ENCODE assay signal across 16 cellular contexts in the genomic region with DNA sequence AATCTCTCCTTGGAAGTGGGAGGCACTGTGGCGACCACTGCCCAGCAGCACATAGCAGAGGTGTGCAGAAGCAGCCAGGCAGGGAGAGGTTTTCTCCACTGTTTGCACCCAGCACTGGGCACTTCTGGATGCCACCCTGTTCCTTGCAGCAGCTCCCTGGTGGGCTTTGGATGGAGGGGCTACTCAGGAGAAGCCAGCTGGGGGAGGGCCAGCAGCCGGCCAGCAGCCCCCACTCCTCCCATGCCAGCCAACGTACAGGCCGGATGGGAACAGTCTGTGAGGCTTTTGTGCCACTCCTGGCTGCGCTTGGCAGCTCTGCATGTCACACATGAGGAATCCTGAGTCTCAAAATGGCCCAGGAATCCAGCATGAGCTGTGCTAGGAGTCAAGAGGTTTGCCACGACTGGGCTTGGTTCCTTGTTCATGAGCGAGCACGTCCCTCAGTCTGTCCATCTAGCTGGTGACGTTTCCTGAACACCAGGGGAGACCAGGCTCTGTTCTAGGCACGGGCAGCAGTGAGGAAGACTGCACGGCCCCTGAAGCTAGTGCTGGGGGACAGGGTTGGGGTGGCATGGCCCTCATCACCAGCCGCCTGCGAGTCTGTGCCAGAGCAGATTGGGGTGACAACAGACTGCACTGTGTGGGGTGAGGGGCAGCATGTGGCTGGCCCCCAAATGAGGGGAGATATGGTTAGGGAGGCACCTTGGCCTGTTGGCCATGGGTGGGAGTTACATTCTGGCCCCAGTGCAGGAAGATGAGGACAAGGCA. TPM values are rescaled to one million over a fixed set of nuclear protein-coding genes. Genes with fewer than 3 reads are reported as not detected.
DNase-seq lines count a peak whose midpoint lies in the region; ATAC-seq and TF ChIP-seq lines count a peak whose summit lies in the region.
"Had no signal": no experiment of that assay in that cellular context is flagged by ENCODE, and none has a peak within 500 bp of the region (broad histone marks: within the 10 kb centered on the region; RNA-seq: fewer than 3 reads in every experiment).

No MANE protein-coding gene starts in this region.

- peaks cover 18% of the 10 kb centered on the region for H3K36me3 Mint-ChIP-seq in activated naive CD8-positive, alpha-beta T cell treated with anti-CD3 and anti-CD28 coated beads, Interleukin-2, amount 10 ng/mL, durations not matched to agents 7 days and 5 days
- peaks cover 20% of the 10 kb centered on the region for H3K36me3 Mint-ChIP-seq in activated naive CD8-positive, alpha-beta T cell treated with anti-CD3 and anti-CD28 coated beads, Interleukin-2, amount 50 U/mL, for 24 hours (ENCODE audit: low read depth)

- H3K27ac Mint-ChIP-seq in activated naive CD8-positive, alpha-beta T cell treated with anti-CD3 and anti-CD28 coated beads, Interleukin-2, amount 10 ng/mL, durations not matched to agents 7 days and 5 days, result peak overlapping the region; percentile 5
- no peak overlapping the region for H3K27ac Mint-ChIP-seq in activated naive CD8-positive, alpha-beta T cell treated with anti-CD3 and anti-CD28 coated beads, Interleukin-2, amount 50 U/mL, for 24 hours
- H3K27ac Mint-ChIP-seq: mesothelial cell of epicardium had no signal

- POLR2A ChIA-PET in activated naive CD8-positive, alpha-beta T cell treated with anti-CD3 and anti-CD28 coated beads, Interleukin-2, amount 10 ng/mL, durations not matched to agents 7 days and 5 days (lab: Charles Lee), result no interaction called here

- no peak for ATAC-seq in activated naive CD8-positive, alpha-beta T cell treated with anti-CD3 and anti-CD28 coated beads, Interleukin-2, amount 10 ng/mL, durations not matched to agents 7 days and 5 days (ENCODE audit: low read depth)
- ATAC-seq in activated naive CD8-positive, alpha-beta T cell treated with anti-CD3 and anti-CD28 coated beads, Interleukin-2, amount 50 U/mL, for 24 hours, result no peak
- ATAC-seq in Right ventricle myocardium superior (ENCODE audit: poor library complexity), result peak; percentile 66
- peak in 1 of 2 donors; percentile 15 for ATAC-seq in lower lobe of right lung
- no peak for ATAC-seq in aorta (ENCODE audit: low FRiP score)
- no peak for ATAC-seq in HG02588 (IDR thresholded peaks at IDR 0.05; ENCODE audit: unreplicated experiment)
- ATAC-seq in HG02610 (IDR thresholded peaks at IDR 0.05; ENCODE audit: unreplicated experiment), result no peak

- WGBS in aorta, 2 donors, result 40 to 72% methylated on average over 13 of the region's 13 CpGs

- no peaks in the 10 kb centered on the region for H3K36me3 ChIP-seq in lower lobe of right lung
- H3K36me3 ChIP-seq in aorta (ENCODE audit: control insufficient read depth in 1 of 2, insufficient read depth in 2 of 2, low read length in 1 of 2), result no peaks in the 10 kb centered on the region
- H3K36me3 ChIP-seq: gastroesophageal sphincter, sigmoid colon had no signal

- intact Hi-C loops in Right ventricle myocardium superior (cut with DNase I), result no loop called here
- intact Hi-C loops in lower lobe of right lung (cut with DNase I), result no loop called here
- intact Hi-C loops in aorta (cut with DNase I), result no loop called here

- peak; percentile 12 for DNase-seq in activated naive CD8-positive, alpha-beta T cell treated with anti-CD3 and anti-CD28 coated beads, Interleukin-2, amount 10 ng/mL, durations not matched to agents 7 days and 5 days
- DNase-seq in activated naive CD8-positive, alpha-beta T cell treated with anti-CD3 and anti-CD28 coated beads, Interleukin-2, amount 50 U/mL, for 24 hours, result no peak
- DNase-seq in Right ventricle myocardium superior (no peak), lower lobe of right lung (peak; percentile 50), aorta (peak; percentile 37 to 43), occipital lobe (lab: John Stamatoyannopoulos, UW) (no peak)
- DNase-seq: ACHN, NCI-H1694 treated with DMSO at 0.1 percent for 48 hours, sigmoid colon, T-helper 1 cell had no signal

- H3K4me1 ChIP-seq in lower lobe of right lung (peaks cover 53% of the 10 kb centered on the region), aorta (ENCODE audit: control insufficient read depth in 1 of 2, insufficient read depth in 2 of 2, low read length in 2 of 2) (no peaks in the 10 kb centered on the region)

- H3K4me3 ChIP-seq in lower lobe of right lung, result no peak overlapping the region
- H3K4me3 ChIP-seq in aorta (ENCODE audit: low read length in 2 of 2), result no peak overlapping the region
- H3K4me3 ChIP-seq: gastroesophageal sphincter, sigmoid colon had no signal

- H3K27me3 ChIP-seq in lower lobe of right lung (ENCODE audit: low read depth) (no peaks in the 10 kb centered on the region), aorta (ENCODE audit: control insufficient read depth in 1 of 2, insufficient read depth in 2 of 2, low read length in 1 of 2) (no peaks in the 10 kb centered on the region)
- H3K27me3 ChIP-seq: gastroesophageal sphincter, sigmoid colon had no signal

- TF ChIP-seq CTCF in lower lobe of right lung (IDR thresholded peaks at IDR 0.05), result no peak

- H3K9me3 Mint-ChIP-seq in activated naive CD8-positive, alpha-beta T cell treated with anti-CD3 and anti-CD28 coated beads, Interleukin-2, amount 10 ng/mL, durations not matched to agents 7 days and 5 days, result peaks cover 9% of the 10 kb centered on the region
- peaks cover 13% of the 10 kb centered on the region for H3K9me3 Mint-ChIP-seq in activated naive CD8-positive, alpha-beta T cell treated with anti-CD3 and anti-CD28 coated beads, Interleukin-2, amount 50 U/mL, for 24 hours

- H3K9me3 ChIP-seq in lower lobe of right lung (no peaks in the 10 kb centered on the region), aorta (ENCODE audit: control insufficient read depth, low read length) (no peaks in the 10 kb centered on the region)
- H3K9me3 ChIP-seq: gastroesophageal sphincter, sigmoid colon had no signal

- H3K27ac ChIP-seq in lower lobe of right lung (peak overlapping the region; percentile 48), aorta (ENCODE audit: low read depth in 1 of 2, low read length in 2 of 2) (no peak overlapping the region)
- H3K27ac ChIP-seq: gastroesophageal sphincter, sigmoid colon, VCaP had no signal

- H3K27me3 Mint-ChIP-seq in activated naive CD8-positive, alpha-beta T cell treated with anti-CD3 and anti-CD28 coated beads, Interleukin-2, amount 10 ng/mL, durations not matched to agents 7 days and 5 days, result no peaks in the 10 kb centered on the region
- no peaks in the 10 kb centered on the region for H3K27me3 Mint-ChIP-seq in activated naive CD8-positive, alpha-beta T cell treated with anti-CD3 and anti-CD28 coated beads, Interleukin-2, amount 50 U/mL, for 24 hours

- H3K4me3 Mint-ChIP-seq in activated naive CD8-positive, alpha-beta T cell treated with anti-CD3 and anti-CD28 coated beads, Interleukin-2, amount 10 ng/mL, durations not matched to agents 7 days and 5 days, result no peak overlapping the region
- H3K4me3 Mint-ChIP-seq in activated naive CD8-positive, alpha-beta T cell treated with anti-CD3 and anti-CD28 coated beads, Interleukin-2, amount 50 U/mL, for 24 hours, result no peak overlapping the region
- H3K4me3 Mint-ChIP-seq: mesothelial cell of epicardium, neural crest cell had no signal

- H3K4me1 Mint-ChIP-seq in activated naive CD8-positive, alpha-beta T cell treated with anti-CD3 and anti-CD28 coated beads, Interleukin-2, amount 10 ng/mL, durations not matched to agents 7 days and 5 days, result peaks cover 10% of the 10 kb centered on the region
- H3K4me1 Mint-ChIP-seq in activated naive CD8-positive, alpha-beta T cell treated with anti-CD3 and anti-CD28 coated beads, Interleukin-2, amount 50 U/mL, for 24 hours, result peaks cover 21% of the 10 kb centered on the region

RNA-seq across cellular contexts. Expression of gene PHF2, which starts 10.1 kb away (rescaled TPM):
- 10 to 100 TPM; 27.9 to 29.5 TPM for total RNA-seq in activated naive CD8-positive, alpha-beta T cell treated with anti-CD3 and anti-CD28 coated beads, Interleukin-2, amount 10 ng/mL, durations not matched to agents 7 days and 5 days
- total RNA-seq in Right ventricle myocardium superior, result 25.4 TPM
- total RNA-seq in lower lobe of right lung, result 39.1 TPM
- total RNA-seq in aorta, result 10 to 100 TPM; 29.2 to 32.4 TPM
- 10 to 100 TPM; 10.3 to 26.7 TPM for polyA plus RNA-seq in aorta
- total RNA-seq in occipital lobe, result 33.4 TPM

Comparison
In these comparisons a context has a peak if more than half of its experiments do, and no peak if none do; other contexts are left out.
1. DNase-seq: peak in activated naive CD8-positive, alpha-beta T cell treated with anti-CD3 and anti-CD28 coated beads, Interleukin-2, amount 10 ng/mL, durations not matched to agents 7 days and 5 days (single experiment), lower lobe of right lung (single experiment) and aorta (2 of 2); none in activated naive CD8-positive, alpha-beta T cell treated with anti-CD3 and anti-CD28 coated beads, Interleukin-2, amount 50 U/mL, for 24 hours (single experiment), Right ventricle myocardium superior (single experiment) and occipital lobe (single experiment).